12 cellular contexts compared by ENCODE assay signal in the genomic region with DNA sequence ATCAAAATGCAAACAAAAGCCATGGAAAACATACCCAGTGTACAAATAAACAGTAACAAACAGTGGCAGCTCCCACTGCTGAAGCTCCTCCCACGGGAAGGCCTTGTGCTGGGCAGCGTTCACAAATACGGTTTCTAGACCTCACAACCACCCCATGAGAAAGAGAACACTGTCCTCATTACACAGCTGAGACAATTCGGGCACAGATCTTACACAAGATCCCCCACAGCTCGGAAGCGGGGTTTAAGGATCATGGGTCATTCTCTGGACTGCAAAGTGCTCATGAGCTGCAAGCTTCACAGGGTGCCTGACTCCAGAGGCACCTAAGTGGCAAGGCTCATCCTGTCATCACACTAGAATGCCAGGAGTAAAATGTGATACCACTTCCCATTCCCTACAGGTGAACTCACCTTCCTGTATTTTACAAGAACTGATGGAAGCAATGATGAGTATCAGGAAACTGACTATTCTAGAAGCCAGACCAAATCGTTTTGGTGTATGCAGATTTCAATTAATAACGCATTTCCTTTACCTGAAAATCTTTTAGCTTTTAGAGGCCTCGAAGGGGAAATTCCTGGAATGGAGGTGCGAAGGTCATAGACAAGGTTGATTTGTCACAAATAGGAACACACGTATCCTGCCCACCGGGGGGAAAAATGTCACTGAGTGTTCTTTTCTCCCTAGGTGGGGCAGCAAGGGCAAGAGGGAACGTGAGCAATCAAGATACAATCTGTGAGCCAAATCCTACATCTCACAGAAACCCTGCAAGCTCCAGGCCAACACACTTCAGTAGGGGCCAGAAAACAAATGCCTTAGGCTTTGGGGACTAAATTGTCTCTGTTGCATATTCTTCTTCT. TPM values are rescaled to one million over a fixed set of nuclear protein-coding genes. Genes with fewer than 3 reads are reported as not detected.
DNase-seq lines count a peak whose midpoint lies in the region; ATAC-seq and TF ChIP-seq lines count a peak whose summit lies in the region.
"Had no signal": no experiment of that assay in that cellular context is flagged by ENCODE, and none has a peak within 500 bp of the region (broad histone marks: within the 10 kb centered on the region; RNA-seq: fewer than 3 reads in every experiment).

No MANE protein-coding gene starts in this region.

- no peaks in the 10 kb centered on the region for H3K36me3 ChIP-seq in CD8-positive, alpha-beta T cell (ENCODE audit: insufficient read depth, low read length)
- H3K36me3 ChIP-seq in PC-9 (ENCODE audit: low read depth) = peaks cover 8% of the 10 kb centered on the region; the same call in 1 of the 2 replicates

- no peaks in the 10 kb centered on the region for H3K9me3 ChIP-seq in CD8-positive, alpha-beta T cell (ENCODE audit: low read length)
- no peaks in the 10 kb centered on the region for H3K9me3 ChIP-seq in PC-9 (ENCODE audit: insufficient read depth, low read depth)

- intact Hi-C loops in CD8-positive, alpha-beta T cell (cut with DNase I, micrococcal nuclease) = no loop called here
- intact Hi-C loops in PC-9 (cut with micrococcal nuclease; ENCODE audit: unreplicated experiment) = loop anchor here (1.0 kb wide), 1 partner anchor 118 kb away; no protein-coding TSS in a partner anchor

- H3K4me1 ChIP-seq in CD8-positive, alpha-beta T cell (ENCODE audit: insufficient read depth, low read length) = peaks cover 64% of the 10 kb centered on the region
- H3K4me1 ChIP-seq in PC-9 (replicated peaks; ENCODE audit: insufficient read depth) = peaks cover 23% of the 10 kb centered on the region

- peak overlapping the region; percentile 22; the same call in 1 of the 2 replicates for H3K4me2 ChIP-seq in PC-9

- TF ChIP-seq CTCF in CD8-positive, alpha-beta T cell (IDR thresholded peaks at IDR 0.05) = no peak
- TF ChIP-seq CTCF in PC-9 (conservative IDR thresholded peaks at IDR 0.05) = no peak

- H3K79me2 ChIP-seq in PC-9 (ENCODE audit: low read depth) = peaks cover 99% of the 10 kb centered on the region

- POLR2A ChIA-PET in CD8-positive, alpha-beta T cell (lab: Charles Lee) = interaction anchor here (0.7 to 1.4 kb wide), 3 partner anchors 9 to 74 kb away, joined by 3 read pairs; no protein-coding TSS in a partner anchor
- POLR2A ChIA-PET in PC-9 (lab: Charles Lee; ENCODE audit: unreplicated experiment) = interaction anchor here (0.6 kb wide), 2 partner anchors 87 to 235 kb away, joined by 7 to 12 read pairs; no protein-coding TSS in a partner anchor

- H3K4me3 ChIP-seq in CD8-positive, alpha-beta T cell (ENCODE audit: low read depth, low read length) = no peak overlapping the region
- H3K4me3 ChIP-seq in PC-9 = no peak overlapping the region

- H3K27ac Mint-ChIP-seq in CD8-positive, alpha-beta T cell = peak overlapping the region; percentile 25

- peaks cover 20% of the 10 kb centered on the region; the same call in 1 of the 2 replicates for H3F3A ChIP-seq in PC-9 (ENCODE audit: insufficient read depth, low read depth)

- H4K20me1 ChIP-seq in PC-9 (ENCODE audit: insufficient read depth) = peaks cover 91% of the 10 kb centered on the region

- no peak for DNase-seq in CD8-positive, alpha-beta T cell
- DNase-seq in PC-9 = peak; percentile 5 to 61
- DNase-seq in fibroblast of peridontal ligament (ENCODE audit: extremely low read depth) = peak; percentile 30
- peak; percentile 37 for DNase-seq in pons (ENCODE audit: low spot score)
- DNase-seq in putamen (ENCODE audit: low spot score) = no peak
- no peak for DNase-seq in NCI-H2171 (lab: John Stamatoyannopoulos, UW)
- DNase-seq in NCI-H226 = no peak
- DNase-seq: activated naive CD4-positive, alpha-beta T cell treated with Interleukin-2 at 50 U/mL for 16 hours; DMS153; effector CD4-positive, alpha-beta T cell; NCI-H187 treated with DMSO at 0.1 percent for 48 hours had no signal

- no peaks in the 10 kb centered on the region for H3K9me2 ChIP-seq in PC-9 (ENCODE audit: insufficient read depth)

- CTCF ChIA-PET in CD8-positive, alpha-beta T cell (lab: Charles Lee) = interaction anchor here (0.6 to 0.7 kb wide), 2 partner anchors 16 to 58 kb away, joined by 3 to 4 read pairs; no protein-coding TSS in a partner anchor
- CTCF ChIA-PET in PC-9 (lab: Charles Lee) = interaction anchor here (0.5 kb wide), 1 partner anchor 15 kb away, joined by 4 read pairs; no protein-coding TSS in a partner anchor

- no peak for ATAC-seq in CD8-positive, alpha-beta T cell
- ATAC-seq in HG03469 (IDR thresholded peaks at IDR 0.05; ENCODE audit: unreplicated experiment) = no peak

- no peaks in the 10 kb centered on the region for H3K9me3 Mint-ChIP-seq in CD8-positive, alpha-beta T cell

- H3K36me3 Mint-ChIP-seq in CD8-positive, alpha-beta T cell = peaks cover 26% of the 10 kb centered on the region

- H3K4me3 Mint-ChIP-seq in CD8-positive, alpha-beta T cell = no peak overlapping the region

- no peak overlapping the region for H3K27ac ChIP-seq in CD8-positive, alpha-beta T cell (ENCODE audit: low read depth, low read length)
- H3K27ac ChIP-seq in PC-9 = peak overlapping the region; percentile 59

- no peaks in the 10 kb centered on the region for H3K27me3 ChIP-seq in CD8-positive, alpha-beta T cell (ENCODE audit: insufficient read depth, low read length)
- no peaks in the 10 kb centered on the region for H3K27me3 ChIP-seq in PC-9 (ENCODE audit: insufficient read depth, low read depth)

- no peak overlapping the region for H2AFZ ChIP-seq in PC-9

- peaks cover 91% of the 10 kb centered on the region for H3K4me1 Mint-ChIP-seq in CD8-positive, alpha-beta T cell (ENCODE audit: low read depth)

- no peaks in the 10 kb centered on the region for H3K27me3 Mint-ChIP-seq in CD8-positive, alpha-beta T cell (ENCODE audit: low read depth)

- no TSS peak for BruUV-seq in PC-9 (replicated peaks; lab: Mats Ljungman, UMichigan)

RNA-seq across cellular contexts. Expression of a gene that starts 41.2 kb away (rescaled TPM):
- total RNA-seq in CD8-positive, alpha-beta T cell = 10 to 100 TPM; 69.9 to 71.5 TPM
- total RNA-seq in PC-9 (2021) = 134 and 139 TPM in 2 replicates

Comparison
In these comparisons a context has a peak if more than half of its experiments do, and no peak if none do; other contexts are left out.
1. DNase-seq: peak in PC-9 (2 of 2), fibroblast of peridontal ligament (single experiment) and pons (single experiment); none in CD8-positive, alpha-beta T cell (0 of 7), putamen (single experiment), NCI-H2171 (single experiment) and NCI-H226 (single experiment).